In the genomic region with DNA sequence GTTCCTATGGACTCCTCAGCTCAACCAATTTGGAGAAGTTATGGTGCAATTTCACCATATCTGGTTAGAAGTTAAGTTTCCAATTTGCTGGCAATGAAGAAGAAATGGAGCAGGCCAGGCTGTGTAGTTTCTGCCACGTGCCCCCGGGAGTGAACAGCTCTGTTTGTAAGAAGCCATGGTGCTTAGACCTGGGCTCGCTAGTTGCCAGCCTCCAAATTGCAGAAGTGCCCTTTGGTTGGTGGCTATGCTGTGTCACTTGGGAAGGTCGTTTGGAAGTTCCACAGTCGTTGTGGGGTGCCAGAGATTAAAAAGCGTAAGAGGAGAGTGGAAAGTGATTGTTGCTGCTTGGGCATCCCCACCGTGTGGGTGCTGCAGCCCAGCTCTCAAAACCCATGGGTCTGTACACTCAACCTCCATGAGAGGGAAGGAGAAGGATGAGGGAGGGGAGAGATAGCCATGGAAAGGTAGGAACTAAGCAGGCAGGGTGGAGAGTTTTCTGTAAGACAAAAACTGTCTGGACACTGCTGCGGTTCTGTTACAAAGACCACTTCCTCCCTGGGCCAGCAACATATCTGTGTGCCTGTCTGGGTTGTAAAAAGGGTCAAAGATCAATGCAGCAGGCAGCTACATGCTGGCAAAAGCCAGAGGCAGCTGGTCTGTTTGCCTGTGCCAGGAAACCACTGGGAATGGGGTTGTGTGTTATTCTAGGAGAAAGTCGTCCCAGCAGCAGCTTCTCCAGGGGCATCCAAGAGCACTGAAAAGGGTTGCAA, we compare ENCODE assay signal across 12 cellular contexts. TPM values are rescaled to one million over a fixed set of nuclear protein-coding genes. Genes with fewer than 3 reads are reported as not detected.
A peak's percentile ranks its signal among the peaks of the same experiment; 100 is the strongest.
DNase-seq lines count a peak whose midpoint lies in the region; ATAC-seq and TF ChIP-seq lines count a peak whose summit lies in the region.
"Had no signal": no experiment of that assay in that cellular context is flagged by ENCODE, and none has a peak within 500 bp of the region (broad histone marks: within the 10 kb centered on the region; RNA-seq: fewer than 3 reads in every experiment).

No MANE protein-coding gene starts in this region.

- H3K27ac ChIP-seq in mammary epithelial cell (ENCODE audit: insufficient read depth, low read depth, low read length) (no peak overlapping the region), upper lobe of left lung (peak overlapping the region; percentile 27 to 85 (median 68))
- H3K27ac ChIP-seq: GM23248 had no signal

- H3K9me3 ChIP-seq in mammary epithelial cell (replicated peaks; ENCODE audit: insufficient read depth, low read length) (no peaks in the 10 kb centered on the region), upper lobe of left lung (no peaks in the 10 kb centered on the region)

- BruUV-seq in mammary epithelial cell (replicated peaks; lab: Mats Ljungman, UMichigan) = no TSS peak
- BruUV-seq in MCF 10A (replicated peaks; lab: Mats Ljungman, UMichigan) = no TSS peak

- no peaks in the 10 kb centered on the region for H3K36me3 Mint-ChIP-seq in MCF 10A (ENCODE audit: insufficient read depth, unreplicated experiment)
- H3K36me3 Mint-ChIP-seq in activated B cell treated with CpG ODN at 0.5 μM for 24 hours (ENCODE audit: low read depth) = peaks cover 66% of the 10 kb centered on the region
- H3K36me3 Mint-ChIP-seq in endothelial cell (ENCODE audit: low read depth, unreplicated experiment) = no peaks in the 10 kb centered on the region

- POLR2A ChIA-PET in MCF 10A (lab: Yijun Ruan, JAX) (no interaction called here), activated B cell treated with CpG ODN at 0.5 μM for 24 hours (lab: Charles Lee) (interaction anchor here (0.5 to 0.6 kb wide), 2 partner anchors 48 to 58 kb away, joined by 3 to 4 read pairs; no protein-coding TSS in a partner anchor)

- no peak overlapping the region for H2AFZ ChIP-seq in mammary epithelial cell (ENCODE audit: low read depth, low read length)
- H2AFZ ChIP-seq: GM23248 had no signal

- no peaks in the 10 kb centered on the region for H3K79me2 ChIP-seq in mammary epithelial cell (ENCODE audit: insufficient read depth, low read length)

- H3K4me1 Mint-ChIP-seq in MCF 10A (ENCODE audit: insufficient read depth, unreplicated experiment) (peaks cover 27% of the 10 kb centered on the region), activated B cell treated with CpG ODN at 0.5 μM for 24 hours (peaks cover 45% of the 10 kb centered on the region), endothelial cell (ENCODE audit: unreplicated experiment) (peaks cover 9% of the 10 kb centered on the region)

- H3K4me2 ChIP-seq in mammary epithelial cell (ENCODE audit: insufficient read depth, low read depth, low read length) = no peak overlapping the region

- no peak for ATAC-seq in activated B cell treated with CpG ODN at 0.5 μM for 24 hours (ENCODE audit: low read depth)
- no peak for ATAC-seq in upper lobe of left lung (ENCODE audit: low FRiP score in 2 of 2)
- no peak for ATAC-seq in HG02970 (IDR thresholded peaks at IDR 0.05; ENCODE audit: low FRiP score, unreplicated experiment)
- ATAC-seq: activated T-cell treated with anti-CD3 and anti-CD28 coated beads, Interleukin-2, amount 50 U/mL, for 4 hours; T-cell had no signal

- in situ Hi-C loops in mammary epithelial cell (cut with MboI; ENCODE audit: low sequenced_read_pairs in 2 of 2) = no loop called here

- no peak overlapping the region for H3K4me3 ChIP-seq in mammary epithelial cell (replicated peaks in 1 of 3; ENCODE audit: insufficient read depth in 1 of 3, low read depth in 2 of 3, low read length in 3 of 3)
- no peak overlapping the region for H3K4me3 ChIP-seq in upper lobe of left lung
- H3K4me3 ChIP-seq: GM23248 had no signal

- H3K27me3 Mint-ChIP-seq in MCF 10A (ENCODE audit: insufficient read depth, unreplicated experiment) (no peaks in the 10 kb centered on the region), activated B cell treated with CpG ODN at 0.5 μM for 24 hours (no peaks in the 10 kb centered on the region), endothelial cell (ENCODE audit: unreplicated experiment) (peaks cover 4% of the 10 kb centered on the region)
- H3K27me3 Mint-ChIP-seq: B cell, T-cell had no signal

- H3K9me3 Mint-ChIP-seq in MCF 10A (ENCODE audit: unreplicated experiment) = no peaks in the 10 kb centered on the region
- H3K9me3 Mint-ChIP-seq in activated B cell treated with CpG ODN at 0.5 μM for 24 hours = no peaks in the 10 kb centered on the region
- H3K9me3 Mint-ChIP-seq in endothelial cell (ENCODE audit: unreplicated experiment) = no peaks in the 10 kb centered on the region
- H3K9me3 Mint-ChIP-seq: activated T-cell treated with anti-CD3 and anti-CD28 coated beads, Interleukin-2, amount 50 U/mL, for 4 hours; T-cell had no signal

- dilution Hi-C loops in mammary epithelial cell (cut with HindIII; ENCODE audit: low sequenced_read_pairs) = no loop called here

- H4K20me1 ChIP-seq in mammary epithelial cell (ENCODE audit: insufficient read depth, low read length) = no peaks in the 10 kb centered on the region

- H3K27me3 ChIP-seq in mammary epithelial cell (ENCODE audit: insufficient read depth, low read length) = no peaks in the 10 kb centered on the region
- H3K27me3 ChIP-seq in upper lobe of left lung = no peaks in the 10 kb centered on the region

- TF ChIP-seq EP300 in upper lobe of left lung (IDR thresholded peaks at IDR 0.05) = no peak

- H3K4me1 ChIP-seq in mammary epithelial cell (ENCODE audit: insufficient read depth, low read length) = peaks cover 27% of the 10 kb centered on the region
- peaks cover 27 to 51% (median 45%) of the 10 kb centered on the region in 4 donors for H3K4me1 ChIP-seq in upper lobe of left lung

- TF ChIP-seq CTCF in mammary epithelial cell (conservative IDR thresholded peaks at IDR 0.05 in 1 of 2, IDR thresholded peaks at IDR 0.05 in 1 of 2; ENCODE audit: extremely low read depth in 1 of 2, insufficient read depth in 1 of 2, low read depth in 1 of 2, low read length in 2 of 2) (no peak), MCF 10A (IDR thresholded peaks at IDR 0.05; ENCODE audit: unreplicated experiment) (no peak), activated B cell treated with CpG ODN at 0.5 μM for 24 hours (IDR thresholded peaks at IDR 0.05) (no peak), upper lobe of left lung (IDR thresholded peaks at IDR 0.05) (no peak), endothelial cell (IDR thresholded peaks at IDR 0.05; ENCODE audit: unreplicated experiment) (no peak)

- DNase-seq in mammary epithelial cell (peak; percentile 11), MCF 10A (ENCODE audit: unreplicated experiment) (no peak), activated B cell treated with CpG ODN at 0.5 μM for 24 hours (no peak), medulla oblongata (ENCODE audit: extremely low spot score) (peak; percentile 13), upper lobe of left lung (peak in 1 of 2 donors; percentile 47), NCI-H524 treated with DMSO at 0.1 percent for 48 hours (lab: John Stamatoyannopoulos, UW) (no peak), endothelial cell (ENCODE audit: low spot score) (no peak)
- DNase-seq: activated T-cell treated with anti-CD3 and anti-CD28 coated beads, Interleukin-2, amount 50 U/mL, for 4 hours; GM23248; T-cell had no signal

- H3K36me3 ChIP-seq in mammary epithelial cell (ENCODE audit: insufficient read depth, low read length) (no peaks in the 10 kb centered on the region), upper lobe of left lung (no peaks in the 10 kb centered on the region)

- H3K9ac ChIP-seq in mammary epithelial cell (ENCODE audit: insufficient read depth, low read length) = no peak overlapping the region
- H3K9ac ChIP-seq: GM23248 had no signal

- CTCF ChIA-PET in mammary epithelial cell (lab: Charles Lee; ENCODE audit: low non-redundant PET) = no interaction called here
- CTCF ChIA-PET in MCF 10A (lab: Yijun Ruan, JAX) = interaction anchor here (0.6 to 0.7 kb wide), 2 partner anchors 61 to 96 kb away, joined by 3 to 6 read pairs; no protein-coding TSS in a partner anchor
- CTCF ChIA-PET in activated B cell treated with CpG ODN at 0.5 μM for 24 hours (lab: Charles Lee) = no interaction called here

- 90% methylated on average over 9 of the region's 9 CpGs for WGBS in mammary epithelial cell (ENCODE audit: low coverage, missing lambda C conversion rate)
- 48 to 60% methylated on average over 7 to 9 of the region's 9 CpGs for WGBS in upper lobe of left lung, 2 donors

- H3K27ac Mint-ChIP-seq in MCF 10A (ENCODE audit: low read depth, unreplicated experiment) (no peak overlapping the region), activated B cell treated with CpG ODN at 0.5 μM for 24 hours (peak overlapping the region; percentile 57), endothelial cell (ENCODE audit: unreplicated experiment) (no peak overlapping the region)
- H3K27ac Mint-ChIP-seq: B cell had no signal

- intact Hi-C loops in mammary epithelial cell (cut with micrococcal nuclease) = no loop called here
- intact Hi-C loops in MCF 10A (cut with micrococcal nuclease) = no loop called here
- intact Hi-C loops in activated B cell treated with CpG ODN at 0.5 μM for 24 hours (cut with micrococcal nuclease) = loop anchor here (2.0 kb wide), 2 partner anchors 281 to 613 kb away; a partner anchor contains a TSS

- no peak overlapping the region for H3K4me3 Mint-ChIP-seq in MCF 10A (ENCODE audit: unreplicated experiment)
- no peak overlapping the region for H3K4me3 Mint-ChIP-seq in activated B cell treated with CpG ODN at 0.5 μM for 24 hours
- no peak overlapping the region for H3K4me3 Mint-ChIP-seq in endothelial cell (ENCODE audit: unreplicated experiment)
- H3K4me3 Mint-ChIP-seq: activated T-cell treated with anti-CD3 and anti-CD28 coated beads, Interleukin-2, amount 50 U/mL, for 4 hours; B cell had no signal

- no peak for TF ChIP-seq POLR2A in upper lobe of left lung (IDR thresholded peaks at IDR 0.05)

RNA-seq across cellular contexts. Expression of a gene that starts 10.8 kb away (rescaled TPM):
- total RNA-seq in mammary epithelial cell = under 1 TPM; 0.33 to 0.35 TPM
- 0.19 TPM for polyA plus RNA-seq in mammary epithelial cell
- not detected for polyA minus RNA-seq in mammary epithelial cell
- 0.83 and 1.5 TPM in 2 replicates for total RNA-seq in MCF 10A (2022)
- 59.7 and 66.4 TPM in 2 replicates for total RNA-seq in activated B cell treated with CpG ODN at 0.5 μM for 24 hours
- 100 to 1,000 TPM in 3 of 6 donors, 10 to 100 TPM in 3; 36.7 to 298 (median 151) TPM for total RNA-seq in upper lobe of left lung
- total RNA-seq in endothelial cell (ENCODE audit: unreplicated experiment) = 1.9 TPM
- total RNA-seq: GM23248 had no signal

Comparison
In these comparisons a context has a peak if more than half of its experiments do, and no peak if none do; other contexts are left out.
1. DNase-seq: peak in mammary epithelial cell (single experiment) and medulla oblongata (single experiment); none in MCF 10A (single experiment), activated B cell treated with CpG ODN at 0.5 μM for 24 hours (single experiment), NCI-H524 treated with DMSO at 0.1 percent for 48 hours (single experiment) and endothelial cell (single experiment).
2. RNA of a gene that starts 10.8 kb away (total RNA-seq): 36.7 to 298 TPM in upper lobe of left lung and 59.7 to 66.4 TPM in activated B cell treated with CpG ODN at 0.5 μM for 24 hours; 1.9 TPM in endothelial cell (single experiment), 0.83 to 1.5 TPM in MCF 10A and 0.33 to 0.35 TPM in mammary epithelial cell; every median in the first group is over 10 times any median in the second.